17 cellular contexts compared by ENCODE assay signal in genomic region chr1:215479567-215479966, GRCh38.
"Had no signal": no experiment of that assay in that cellular context is flagged by ENCODE, and none has a peak within 500 bp of the region (broad histone marks: within the 10 kb centered on the region; RNA-seq: fewer than 3 reads in every experiment).

No MANE protein-coding gene starts in this region.

- H3K9me3 ChIP-seq: thyroid gland, uterus had no signal

- H3K27me3 ChIP-seq: ascending aorta, left lung, thyroid gland, uterus had no signal

- H3K27ac ChIP-seq: ascending aorta, left lung, thyroid gland, uterus, WERI-Rb-1 had no signal

- H3K36me3 ChIP-seq: ascending aorta, left lung, thyroid gland, uterus, WERI-Rb-1 had no signal

- H3K4me1 ChIP-seq: ascending aorta, left lung, thyroid gland, uterus had no signal

- DNase-seq: activated CD4-positive, alpha-beta T cell treated with anti-CD3 and anti-CD28 coated beads for 1 hour; activated CD4-positive, alpha-beta T cell treated with anti-CD3 and anti-CD28 coated beads, Interleukin-2, amount 50 U/mL, for 4 hours; activated gamma-delta T cell; cerebellar nuclear complex; cortex of kidney; kidney; left lung; midbrain; nephron progenitor cell; nucleus accumbens; stimulated activated CD4-positive, alpha-beta T cell treated with anti-CD3 and anti-CD28 coated beads, Interleukin-2, amount 100 ng/mL, for 24 hours; stimulated activated naive CD4-positive, alpha-beta T cell treated with Interleukin-2 at 50 U/mL for 16 hours; T1000; thyroid gland; uterus; WERI-Rb-1 had no signal

- H3K4me3 ChIP-seq: ascending aorta, left lung, thyroid gland, uterus had no signal
